In genomic region chr1:2345297-2346075, GRCh38 we compare ENCODE assay signal across 22 cellular contexts. TPM values are rescaled to one million over a fixed set of nuclear protein-coding genes. Genes with fewer than 3 reads are reported as not detected.
DNase-seq lines count a peak whose midpoint lies in the region; ATAC-seq and TF ChIP-seq lines count a peak whose summit lies in the region.
"Had no signal": no experiment of that assay in that cellular context is flagged by ENCODE, and none has a peak within 500 bp of the region (broad histone marks: within the 10 kb centered on the region; RNA-seq: fewer than 3 reads in every experiment).

No MANE protein-coding gene starts in this region.

- H3K4me1 ChIP-seq in RWPE2 (ENCODE audit: insufficient read depth, poor library complexity, severe bottlenecking) (peaks cover 5% of the 10 kb centered on the region), ovary (ENCODE audit: insufficient read depth) (no peaks in the 10 kb centered on the region)
- H3K4me1 ChIP-seq: foreskin keratinocyte, stomach had no signal

- no peak for TF ChIP-seq POLR2A in ovary (IDR thresholded peaks at IDR 0.05)

- TF ChIP-seq EP300 in ovary (IDR thresholded peaks at IDR 0.05) = no peak

- H3K4me3 ChIP-seq in RWPE2 (ENCODE audit: severe bottlenecking) (no peak overlapping the region), fibroblast of pulmonary artery (replicated peaks; ENCODE audit: low read depth, low read length) (no peak overlapping the region), ovary (no peak overlapping the region)
- H3K4me3 ChIP-seq: smooth muscle cell, stomach had no signal

- H3K9me3 ChIP-seq in RWPE2 (ENCODE audit: severe bottlenecking) (no peaks in the 10 kb centered on the region), ovary (no peaks in the 10 kb centered on the region)
- H3K9me3 ChIP-seq: stomach had no signal

- no peaks in the 10 kb centered on the region for H3K36me3 ChIP-seq in RWPE2 (ENCODE audit: low read depth)
- no peaks in the 10 kb centered on the region for H3K36me3 ChIP-seq in ovary
- H3K36me3 ChIP-seq: stomach had no signal

- intact Hi-C loops in ovary (cut with DNase I) = no loop called here

- H3K27me3 ChIP-seq in RWPE2 (ENCODE audit: insufficient read depth, poor library complexity, severe bottlenecking) = no peaks in the 10 kb centered on the region
- no peaks in the 10 kb centered on the region for H3K27me3 ChIP-seq in ovary
- H3K27me3 ChIP-seq: foreskin keratinocyte, stomach had no signal

- ATAC-seq in RWPE2 (ENCODE audit: low read depth) (no peak), GM18907 (IDR thresholded peaks at IDR 0.05; ENCODE audit: unreplicated experiment) (no peak)
- ATAC-seq: foreskin keratinocyte; naive thymus-derived CD4-positive, alpha-beta T cell had no signal

- 84 to 86% (median 85%) methylated on average over 20 to 24 of the region's 24 CpGs for WGBS in ovary, 3 donors

- TF ChIP-seq CTCF in RWPE2 (IDR thresholded peaks at IDR 0.05; ENCODE audit: poor library complexity, severe bottlenecking) (no peak), fibroblast of pulmonary artery (IDR thresholded peaks at IDR 0.05; ENCODE audit: low read length, missing control alignments) (no peak), ovary (IDR thresholded peaks at IDR 0.05) (no peak)

- H3K27ac ChIP-seq in RWPE2 (ENCODE audit: poor library complexity, severe bottlenecking) (no peak overlapping the region), ovary (no peak overlapping the region)
- H3K27ac ChIP-seq: 22Rv1, foreskin keratinocyte, stomach had no signal

- DNase-seq in DMS53 (lab: John Stamatoyannopoulos, UW) (peak; percentile 41), DMS53 treated with DMSO at 0.1 percent for 48 hours (lab: John Stamatoyannopoulos, UW; ENCODE audit: unreplicated experiment) (no peak), RWPE2 (ENCODE audit: low spot score) (peak; percentile 55), fibroblast of pulmonary artery (ENCODE audit: low read depth) (peak; percentile 7), ovary (peak in 4 of 5 donors; percentile 6 to 34 (median 16)), COLO829 (ENCODE audit: low spot score) (no peak), NK-92 (lab: John Stamatoyannopoulos, UW; ENCODE audit: unreplicated experiment) (no peak)
- DNase-seq: AML-193, amniotic stem cell, EL, foreskin keratinocyte, HFFc6, hypothalamus, islet precursor cell, NCI-H1105, NCI-H2107, NCI-H524, stomach had no signal

RNA-seq across cellular contexts. Expression of gene MORN1, which starts 45.9 kb away (rescaled TPM):
- total RNA-seq in ovary = 10 to 100 TPM; 15.6 to 24.2 (median 17.8) TPM
- polyA plus RNA-seq in ovary = 1 to 10 TPM; 1.7 to 8.6 TPM

RNA-seq across cellular contexts. Expression of gene RER1, which starts 46.2 kb away (rescaled TPM):
- 100 to 1,000 TPM in 3 of 7 donors, 10 to 100 TPM in 4; 51.0 to 130 (median 99.0) TPM for total RNA-seq in ovary
- 100 to 1,000 TPM in 1 of 2 donors, 10 to 100 TPM in 1; 66.0 to 224 TPM for polyA plus RNA-seq in ovary

Comparison
In these comparisons a context has a peak if more than half of its experiments do, and no peak if none do; other contexts are left out.
1. DNase-seq: peak in DMS53 (single experiment), RWPE2 (single experiment), fibroblast of pulmonary artery (single experiment) and ovary (4 of 5); none in DMS53 treated with DMSO at 0.1 percent for 48 hours (single experiment), COLO829 (single experiment) and NK-92 (single experiment).